In genomic region chr3:141557961-141558706, GRCh38 we compare ENCODE assay signal across 1 cellular context.
TF ChIP-seq lines count a peak whose summit lies in the region.

No MANE protein-coding gene starts in this region.

TF ChIP-seq in K562, 482 proteins besides CTCF, POLR2A, EP300 and RAD21 (continued from another document and continues in another):
- TF ChIP-seq CHD7 (IDR thresholded peaks at IDR 0.05; ENCODE audit: low read depth, low read length) (no peak), EGR1 (conservative IDR thresholded peaks at IDR 0.05) (peak; percentile 62), ZBTB40 (IDR thresholded peaks at IDR 0.05) (peak; percentile 60; the same call in 1 of the 2 replicates), ZBTB40 (CRISPR knock-in tag; IDR thresholded peaks at IDR 0.05) (no peak), NFXL1 (CRISPR knock-in tag; IDR thresholded peaks at IDR 0.05) (no peak), BHLHE40 (IDR thresholded peaks at IDR 0.05; ENCODE audit: low read length) (peak; percentile 60; the same call in 1 of the 2 replicates), PML (IDR thresholded peaks at IDR 0.05; ENCODE audit: low read length) (peak; percentile 37; the same call in 1 of the 2 replicates), ADNP (tag; IDR thresholded peaks at IDR 0.05) (peak; percentile 59; the same call in 1 of the 2 replicates), SMARCA4 (IDR thresholded peaks at IDR 0.05) (peak; percentile 92), MBD2 (IDR thresholded peaks at IDR 0.05; ENCODE audit: borderline replicate concordance, low read depth) (peak; percentile 36; the same call in 1 of the 2 replicates), ZFX (CRISPR knock-in tag; IDR thresholded peaks at IDR 0.05) (no peak), CXXC5 (CRISPR knock-in tag; IDR thresholded peaks at IDR 0.05) (peak; percentile 85), CTBP1 (IDR thresholded peaks at IDR 0.05; ENCODE audit: borderline replicate concordance) (peak; percentile 23; the same call in 1 of the 2 replicates), E4F1 (CRISPR knock-in tag; IDR thresholded peaks at IDR 0.05; ENCODE audit: borderline replicate concordance) (0 out of 2 replicates have a peak, but pooled peaks have one; percentile 38), NUFIP1 (IDR thresholded peaks at IDR 0.05; ENCODE audit: partially characterized antibody) (no peak), ZNF224 (CRISPR knock-in tag; IDR thresholded peaks at IDR 0.05) (no peak), SPI1 (IDR thresholded peaks at IDR 0.05; ENCODE audit: borderline replicate concordance, low read depth, low read length) (peak; percentile 87), DACH1 (IDR thresholded peaks at IDR 0.05; ENCODE audit: partially characterized antibody) (no peak), PKNOX1 (IDR thresholded peaks at IDR 0.05) (peak; percentile 98), FOXP1 (CRISPR knock-in tag; IDR thresholded peaks at IDR 0.05) (no peak), MNT (conservative IDR thresholded peaks at IDR 0.05) (peak; percentile 18 to 21; a peak in 1 of 4 replicates), HDAC3 (IDR thresholded peaks at IDR 0.05; ENCODE audit: borderline replicate concordance, partially characterized antibody) (peak; percentile 41), MTA2 (IDR thresholded peaks at IDR 0.05; ENCODE audit: low read depth) (0 out of 2 replicates have a peak, but pooled peaks have one; percentile 7), BACH1 (tag; IDR thresholded peaks at IDR 0.05) (no peak), HMGXB4 (CRISPR knock-in tag; IDR thresholded peaks at IDR 0.05) (no peak), DPF2 (IDR thresholded peaks at IDR 0.05) (peak; percentile 93)
